ENCODE assay signal across 12 cellular contexts in the genomic region with DNA sequence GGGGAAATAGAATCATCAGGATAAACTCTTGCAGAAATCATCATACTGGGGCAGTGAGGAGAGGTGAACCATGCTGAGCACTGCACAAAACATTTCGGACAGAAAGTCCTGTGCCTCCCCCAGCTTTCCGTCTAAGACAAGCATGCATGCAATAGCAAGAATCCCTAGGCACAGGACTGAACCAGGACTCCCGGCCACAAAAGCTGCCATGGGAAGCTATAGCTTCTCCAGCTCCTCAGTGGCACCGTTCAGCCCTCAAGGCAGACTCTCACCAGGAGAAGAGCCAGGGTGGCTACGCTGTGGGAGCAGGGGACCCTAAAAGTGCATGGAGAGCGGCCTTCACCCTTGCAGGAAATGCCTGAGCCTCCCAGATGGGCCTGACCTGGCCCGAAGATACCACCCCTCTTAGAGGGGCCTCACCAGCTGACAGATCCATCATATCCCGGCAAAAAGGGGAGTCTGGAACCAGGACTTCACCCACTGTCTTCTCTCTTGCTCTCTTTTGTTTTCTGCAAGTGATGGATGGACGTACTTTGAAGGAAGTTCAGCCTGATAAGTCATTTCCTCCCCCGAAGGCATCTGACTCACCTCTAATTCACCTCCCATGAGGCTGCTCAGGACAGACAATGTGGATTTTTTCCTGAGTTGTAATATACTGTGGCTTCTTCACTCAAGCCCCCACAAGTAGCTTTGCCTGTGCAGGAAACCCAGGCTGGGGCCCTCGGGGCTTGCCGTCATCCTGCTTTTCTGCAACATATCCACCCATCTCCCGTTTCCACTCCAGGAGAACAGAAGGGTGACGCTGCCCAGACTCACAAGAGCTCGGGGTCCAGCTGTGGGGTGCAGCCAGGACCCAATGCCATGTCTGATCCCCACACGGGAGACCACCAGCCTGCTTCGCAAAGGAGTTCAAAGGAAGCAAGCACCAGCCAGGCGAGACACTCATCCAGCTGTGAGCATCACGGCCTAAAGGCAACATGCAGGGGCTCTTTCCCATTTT.
A peak's percentile ranks its signal among the peaks of the same experiment; 100 is the strongest.
DNase-seq lines count a peak whose midpoint lies in the region; ATAC-seq, FAIRE-seq and TF ChIP-seq lines count a peak whose summit lies in the region.
"Had no signal": no experiment of that assay in that cellular context is flagged by ENCODE, and none has a peak within 500 bp of the region (broad histone marks: within the 10 kb centered on the region; RNA-seq: fewer than 3 reads in every experiment).

No MANE protein-coding gene starts in this region.

- TF ChIP-seq CTCF in PC-3 (conservative IDR thresholded peaks at IDR 0.05; ENCODE audit: low read depth, low read length) = no peak
- no peak for TF ChIP-seq CTCF in endothelial cell of umbilical vein (IDR thresholded peaks at IDR 0.05; ENCODE audit: extremely low read depth in 1 of 2, insufficient read depth in 1 of 2, low read depth in 1 of 2, low read length in 2 of 2)
- TF ChIP-seq CTCF in nephron progenitor cell (IDR thresholded peaks at IDR 0.05) = no peak

- BruUV-seq in PC-3 (replicated peaks; lab: Mats Ljungman, UMichigan) (TSS peak; percentile 91), endothelial cell of umbilical vein (replicated peaks; lab: Mats Ljungman, UMichigan) (no TSS peak)

- H4K20me1 ChIP-seq in PC-3 (ENCODE audit: low read length) (no peaks in the 10 kb centered on the region), endothelial cell of umbilical vein (replicated peaks; ENCODE audit: control insufficient read depth, extremely low read depth, insufficient read depth, low read length) (no peaks in the 10 kb centered on the region)

- CTCF ChIA-PET in PC-3 (lab: Charles Lee) = no interaction called here
- CTCF ChIA-PET in endothelial cell of umbilical vein (lab: Charles Lee) = interaction anchor here (0.6 to 2.8 kb wide), 10 partner anchors 9 to 154 kb away, joined by 3 to 25 read pairs (median 4); no protein-coding TSS in a partner anchor

- H3K9me3 Mint-ChIP-seq in nephron progenitor cell = no peaks in the 10 kb centered on the region
- no peaks in the 10 kb centered on the region for H3K9me3 Mint-ChIP-seq in natural killer cell treated with Interleukin-12 subunit alpha and Interleukin-12 subunit beta and Interleukin-15 and Interleukin-18, amount 100 ng/mL, for 72 hours
- H3K9me3 Mint-ChIP-seq: central memory CD8-positive, alpha-beta T cell had no signal

- no peak overlapping the region for H2AFZ ChIP-seq in PC-3 (ENCODE audit: low read length)
- peak overlapping the region; percentile 64 for H2AFZ ChIP-seq in endothelial cell of umbilical vein (ENCODE audit: low read depth, low read length)

- H3F3A ChIP-seq in PC-3 (ENCODE audit: low read length, unreplicated experiment) = no peaks in the 10 kb centered on the region

- intact Hi-C loops in PC-3 (cut with micrococcal nuclease) = loop anchor here (2.0 kb wide), 1 partner anchor 15 kb away; no protein-coding TSS in a partner anchor
- intact Hi-C loops in endothelial cell of umbilical vein (cut with micrococcal nuclease) = loop anchor here (10.0 kb wide), 1 partner anchor 151 kb away; no protein-coding TSS in a partner anchor

- peaks cover 80% of the 10 kb centered on the region for H3K4me1 Mint-ChIP-seq in nephron progenitor cell
- no peaks in the 10 kb centered on the region for H3K4me1 Mint-ChIP-seq in natural killer cell treated with Interleukin-12 subunit alpha and Interleukin-12 subunit beta and Interleukin-15 and Interleukin-18, amount 100 ng/mL, for 72 hours (ENCODE audit: low read depth in 2 of 2)
- H3K4me1 Mint-ChIP-seq: central memory CD8-positive, alpha-beta T cell had no signal

- POLR2A ChIA-PET in PC-3 (lab: Charles Lee; ENCODE audit: unreplicated experiment) (interaction anchor here (0.6 to 2.5 kb wide), 3 partner anchors 14 to 49 kb away, joined by 3 to 12 read pairs (median 5); no protein-coding TSS in a partner anchor), endothelial cell of umbilical vein (lab: Charles Lee) (interaction anchor here (0.6 to 2.6 kb wide), 2 partner anchors 16 to 149 kb away, joined by 4 to 11 read pairs; no protein-coding TSS in a partner anchor)

- H3K79me2 ChIP-seq in PC-3 (ENCODE audit: low read length) (peaks cover 19% of the 10 kb centered on the region), endothelial cell of umbilical vein (ENCODE audit: control insufficient read depth, insufficient read depth, low read length) (no peaks in the 10 kb centered on the region)

- H3K4me1 ChIP-seq in PC-3 (ENCODE audit: insufficient read depth, low read length) (peaks cover 39% of the 10 kb centered on the region), endothelial cell of umbilical vein (ENCODE audit: control insufficient read depth, extremely low read depth, insufficient read depth, low read length) (peaks cover 29% of the 10 kb centered on the region)
- H3K4me1 ChIP-seq: HAP-1 had no signal

- ATAC-seq in PC-3 (peak; percentile 73), GM18520 (IDR thresholded peaks at IDR 0.05; ENCODE audit: unreplicated experiment) (no peak)
- no peak for ATAC-seq in natural killer cell treated with Interleukin-12 subunit alpha and Interleukin-12 subunit beta and Interleukin-15 and Interleukin-18, amount 100 ng/mL, for 72 hours

- H3K9ac ChIP-seq in PC-3 (ENCODE audit: low read length) (peak overlapping the region; percentile 92), endothelial cell of umbilical vein (replicated peaks; ENCODE audit: extremely low read depth, insufficient read depth, low read length) (peak overlapping the region; percentile 28)

- H3K4me3 Mint-ChIP-seq in nephron progenitor cell = peak overlapping the region; percentile 46
- H3K4me3 Mint-ChIP-seq in natural killer cell treated with Interleukin-12 subunit alpha and Interleukin-12 subunit beta and Interleukin-15 and Interleukin-18, amount 100 ng/mL, for 72 hours = no peak overlapping the region
- H3K4me3 Mint-ChIP-seq: central memory CD8-positive, alpha-beta T cell had no signal

- peak overlapping the region; percentile 97 for H3K27ac Mint-ChIP-seq in nephron progenitor cell
- H3K27ac Mint-ChIP-seq in natural killer cell treated with Interleukin-12 subunit alpha and Interleukin-12 subunit beta and Interleukin-15 and Interleukin-18, amount 100 ng/mL, for 72 hours = no peak overlapping the region

- peak overlapping the region; percentile 100 for H3K27ac ChIP-seq in PC-3 (ENCODE audit: low read length)
- H3K27ac ChIP-seq in endothelial cell of umbilical vein (ENCODE audit: insufficient read depth, low read depth, low read length) = peak overlapping the region; percentile 67

- H3K36me3 Mint-ChIP-seq in nephron progenitor cell (ENCODE audit: low read depth) = no peaks in the 10 kb centered on the region
- no peaks in the 10 kb centered on the region for H3K36me3 Mint-ChIP-seq in natural killer cell treated with Interleukin-12 subunit alpha and Interleukin-12 subunit beta and Interleukin-15 and Interleukin-18, amount 100 ng/mL, for 72 hours

- H3K27me3 ChIP-seq in PC-3 (ENCODE audit: low read length) (no peaks in the 10 kb centered on the region), endothelial cell of umbilical vein (ENCODE audit: control insufficient read depth in 2 of 2, insufficient read depth in 2 of 2, low read length in 2 of 2) (no peaks in the 10 kb centered on the region)

- dilution Hi-C loops in endothelial cell of umbilical vein (cut with MboI; ENCODE audit: extremely low pct_ligation_motif_present, low sequenced_read_pairs) = no loop called here

- H3K36me3 ChIP-seq in PC-3 (ENCODE audit: low read depth, low read length) = no peaks in the 10 kb centered on the region
- H3K36me3 ChIP-seq in endothelial cell of umbilical vein (ENCODE audit: control insufficient read depth in 2 of 2, extremely low read depth in 1 of 2, insufficient read depth in 2 of 2, low read length in 2 of 2) = no peaks in the 10 kb centered on the region
- H3K36me3 ChIP-seq: HAP-1 had no signal

- peak; percentile 98 for FAIRE-seq in endothelial cell of umbilical vein (lab: Jason Lieb, UNC)

- DNase-seq in ELF-1 (ENCODE audit: low read depth, low spot score) (peak; percentile 78), PC-3 (peak; percentile 89), endothelial cell of umbilical vein (ENCODE audit: low read depth, low spot score) (peak; percentile 92), nephron progenitor cell (no peak), cortex of kidney (lab: John Stamatoyannopoulos, UW) (no peak)
- DNase-seq in activated CD4-positive, CD25-positive, alpha-beta regulatory T cell treated with anti-CD3 and anti-CD28 coated beads, Interleukin-2, amount 50 U/mL, for 72 hours = no peak
- no peak for DNase-seq in natural killer cell treated with Interleukin-12 subunit alpha and Interleukin-12 subunit beta and Interleukin-15 and Interleukin-18, amount 100 ng/mL, for 72 hours (ENCODE audit: low spot score)
- DNase-seq: activated CD4-positive, alpha-beta T cell treated with anti-CD3 and anti-CD28 coated beads for 48 hours; stimulated activated CD4-positive, alpha-beta T cell treated with anti-CD3 and anti-CD28 coated beads, Interleukin-4, amount 100 ng/mL, for 24 hours had no signal

- peak; percentile 59 for TF ChIP-seq POLR2A in endothelial cell of umbilical vein (IDR thresholded peaks at IDR 0.05; ENCODE audit: low read depth, low read length)

- H3K9me3 ChIP-seq in PC-3 (ENCODE audit: low read length) (no peaks in the 10 kb centered on the region), endothelial cell of umbilical vein (replicated peaks; ENCODE audit: control insufficient read depth, insufficient read depth, low read length) (no peaks in the 10 kb centered on the region)
- H3K9me3 ChIP-seq: HAP-1 had no signal

- no peaks in the 10 kb centered on the region for H3K9me2 ChIP-seq in PC-3 (replicated peaks; ENCODE audit: low read length)

- H3K4me3 ChIP-seq in PC-3 (ENCODE audit: low read length) = peak overlapping the region; percentile 65
- H3K4me3 ChIP-seq in endothelial cell of umbilical vein (replicated peaks in 1 of 3; ENCODE audit: insufficient read depth in 1 of 3, low read depth in 1 of 3, low read length in 3 of 3) = no peak overlapping the region
- H3K4me3 ChIP-seq: HAP-1 had no signal

- H3K9me1 ChIP-seq in endothelial cell of umbilical vein (replicated peaks; ENCODE audit: control insufficient read depth, extremely low read depth, insufficient read depth, low read length) = no peaks in the 10 kb centered on the region

- H3K27me3 Mint-ChIP-seq in nephron progenitor cell (ENCODE audit: low read depth, poor library complexity) = peaks cover 23% of the 10 kb centered on the region
- peaks cover 9 to 30% of the 10 kb centered on the region in 2 donors for H3K27me3 Mint-ChIP-seq in natural killer cell treated with Interleukin-12 subunit alpha and Interleukin-12 subunit beta and Interleukin-15 and Interleukin-18, amount 100 ng/mL, for 72 hours

- H3K4me2 ChIP-seq in PC-3 (ENCODE audit: low read length) (peak overlapping the region; percentile 93), endothelial cell of umbilical vein (ENCODE audit: insufficient read depth, low read length) (peak overlapping the region; percentile 80)

TF ChIP-seq in endothelial cell of umbilical vein, 7 proteins besides CTCF, POLR2A, EP300 and RAD21 (continues in another document):
- TF ChIP-seq JUN (IDR thresholded peaks at IDR 0.05; ENCODE audit: borderline replicate concordance, insufficient read depth, insufficient read length, low read depth) = peak; percentile 95
- TF ChIP-seq POLR2AphosphoS5 (IDR thresholded peaks at IDR 0.05; ENCODE audit: insufficient read depth, low read depth, low read length) = peak; percentile 91
- TF ChIP-seq EZH2 (IDR thresholded peaks at IDR 0.05; ENCODE audit: borderline replicate concordance, low read depth, low read length, severe bottlenecking) = no peak

Comparison
In these comparisons a context has a peak if more than half of its experiments do, and no peak if none do; other contexts are left out.
1. DNase-seq: peak in ELF-1 (single experiment), PC-3 (single experiment) and endothelial cell of umbilical vein (single experiment); none in nephron progenitor cell (single experiment), cortex of kidney (single experiment), activated CD4-positive, CD25-positive, alpha-beta regulatory T cell treated with anti-CD3 and anti-CD28 coated beads, Interleukin-2, amount 50 U/mL, for 72 hours (single experiment) and natural killer cell treated with Interleukin-12 subunit alpha and Interleukin-12 subunit beta and Interleukin-15 and Interleukin-18, amount 100 ng/mL, for 72 hours (single experiment).